ENCODE assay signal across 8 cellular contexts in the genomic region with DNA sequence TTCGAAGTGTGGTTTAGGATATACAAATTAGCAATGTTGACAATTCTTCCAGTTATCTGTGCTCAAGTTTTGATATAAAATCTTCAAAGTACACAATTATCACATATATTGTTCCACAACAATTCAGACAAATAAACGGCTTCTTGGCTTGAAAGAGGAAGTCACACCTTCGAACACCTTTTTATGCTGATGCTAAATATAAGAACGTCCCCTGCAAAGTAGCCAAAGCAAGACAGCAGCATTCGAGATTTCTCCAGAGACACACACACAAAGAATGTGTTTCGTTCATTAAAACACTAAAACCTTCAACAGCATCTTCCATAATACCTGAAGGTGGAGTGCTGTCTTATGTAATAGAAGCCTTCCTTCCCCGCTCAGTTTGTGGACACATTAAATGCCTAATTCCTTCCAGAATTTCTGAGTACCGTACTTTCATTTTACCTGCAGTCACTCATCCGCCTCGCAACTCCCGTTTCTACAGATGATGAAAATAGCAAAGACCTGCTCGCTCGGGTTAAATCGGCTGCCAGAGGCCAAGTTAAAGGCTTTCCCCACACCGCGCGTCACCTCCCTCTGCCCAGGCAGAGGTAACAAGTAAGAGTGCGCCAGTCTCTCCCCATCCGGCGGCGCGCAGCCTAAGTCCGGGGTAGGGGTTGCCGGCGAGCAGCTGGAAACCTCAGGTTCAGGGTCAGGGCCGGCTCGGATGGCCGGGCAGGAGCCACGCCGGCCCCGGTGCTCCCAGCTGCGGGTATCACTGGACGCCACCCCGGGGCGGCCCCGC. TPM values are rescaled to one million over a fixed set of nuclear protein-coding genes. Genes with fewer than 3 reads are reported as not detected.
DNase-seq lines count a peak whose midpoint lies in the region; ATAC-seq and TF ChIP-seq lines count a peak whose summit lies in the region.

No MANE protein-coding gene starts in this region.

- no peaks in the 10 kb centered on the region for H3K9me3 Mint-ChIP-seq in activated CD4-positive, alpha-beta T cell treated with anti-CD3 and anti-CD28 coated beads, Interleukin-2, amount 10 ng/mL, durations not matched to agents 24 days and 14 days
- H3K9me3 Mint-ChIP-seq in mesothelial cell of epicardium: no peaks in the 10 kb centered on the region
- no peaks in the 10 kb centered on the region for H3K9me3 Mint-ChIP-seq in stimulated activated naive B cell treated with anti-CD40 and anti-IgM and Interleukin-4, amounts not matched to agents 10 μg/mL and 1 μg/mL and 100 μg/mL, for 72 hours

- H3K36me3 ChIP-seq in endocrine pancreas (ENCODE audit: control insufficient read depth, insufficient read depth, low read length): no peaks in the 10 kb centered on the region

- peak overlapping the region; percentile 62 for H3K9ac ChIP-seq in endocrine pancreas (ENCODE audit: control insufficient read depth, insufficient read depth, low read length)

- intact Hi-C loops in activated CD4-positive, alpha-beta T cell treated with anti-CD3 and anti-CD28 coated beads, Interleukin-2, amount 10 ng/mL, durations not matched to agents 24 days and 14 days (cut with micrococcal nuclease): loop anchor here (1.0 to 5.0 kb wide), 5 partner anchors 12 to 549 kb away; partner anchors contain the start of genes AP1S3 and CUL3

- peak; percentile 46 for ATAC-seq in GM21717 (IDR thresholded peaks at IDR 0.05; ENCODE audit: unreplicated experiment)
- ATAC-seq in stimulated activated naive B cell treated with anti-CD40 and anti-IgM and Interleukin-4, amounts not matched to agents 10 μg/mL and 1 μg/mL and 100 μg/mL, for 72 hours (replicated peaks): peak; percentile 66 to 72

- H3K36me3 Mint-ChIP-seq in activated CD4-positive, alpha-beta T cell treated with anti-CD3 and anti-CD28 coated beads, Interleukin-2, amount 10 ng/mL, durations not matched to agents 24 days and 14 days (ENCODE audit: low read depth): peaks cover 12% of the 10 kb centered on the region
- no peaks in the 10 kb centered on the region for H3K36me3 Mint-ChIP-seq in mesothelial cell of epicardium
- no peaks in the 10 kb centered on the region for H3K36me3 Mint-ChIP-seq in stimulated activated naive B cell treated with anti-CD40 and anti-IgM and Interleukin-4, amounts not matched to agents 10 μg/mL and 1 μg/mL and 100 μg/mL, for 72 hours

- H3K4me3 ChIP-seq in LNCaP clone FGC (ENCODE audit: low read depth, low read length) (peak overlapping the region; percentile 52), endocrine pancreas (ENCODE audit: control insufficient read depth, insufficient read depth, low read length) (peak overlapping the region; percentile 90)

- H3K4me1 ChIP-seq in endocrine pancreas (ENCODE audit: control insufficient read depth, insufficient read depth, low read length): peaks cover 6% of the 10 kb centered on the region

- H3K27me3 Mint-ChIP-seq in activated CD4-positive, alpha-beta T cell treated with anti-CD3 and anti-CD28 coated beads, Interleukin-2, amount 10 ng/mL, durations not matched to agents 24 days and 14 days: peaks cover 40% of the 10 kb centered on the region
- H3K27me3 Mint-ChIP-seq in mesothelial cell of epicardium (ENCODE audit: low read depth): peaks cover 75% of the 10 kb centered on the region
- peaks cover 53% of the 10 kb centered on the region in 2 donors for H3K27me3 Mint-ChIP-seq in stimulated activated naive B cell treated with anti-CD40 and anti-IgM and Interleukin-4, amounts not matched to agents 10 μg/mL and 1 μg/mL and 100 μg/mL, for 72 hours

- TF ChIP-seq CTCF in LNCaP clone FGC (IDR thresholded peaks at IDR 0.05; ENCODE audit: control insufficient read depth, extremely low read depth, insufficient read depth): 0 out of 2 replicates have a peak, but pooled peaks have one; percentile 10
- no peak for TF ChIP-seq CTCF in mesothelial cell of epicardium (IDR thresholded peaks at IDR 0.05; ENCODE audit: unreplicated experiment)

- H3K27ac Mint-ChIP-seq in activated CD4-positive, alpha-beta T cell treated with anti-CD3 and anti-CD28 coated beads, Interleukin-2, amount 10 ng/mL, durations not matched to agents 24 days and 14 days: peak overlapping the region; percentile 49
- no peak overlapping the region for H3K27ac Mint-ChIP-seq in mesothelial cell of epicardium
- peak overlapping the region; percentile 47 for H3K27ac Mint-ChIP-seq in stimulated activated naive B cell treated with anti-CD40 and anti-IgM and Interleukin-4, amounts not matched to agents 10 μg/mL and 1 μg/mL and 100 μg/mL, for 72 hours

- H3K4me3 Mint-ChIP-seq in activated CD4-positive, alpha-beta T cell treated with anti-CD3 and anti-CD28 coated beads, Interleukin-2, amount 10 ng/mL, durations not matched to agents 24 days and 14 days: peak overlapping the region; percentile 97
- H3K4me3 Mint-ChIP-seq in mesothelial cell of epicardium: peak overlapping the region; percentile 78
- peak overlapping the region; percentile 84 to 91 for H3K4me3 Mint-ChIP-seq in stimulated activated naive B cell treated with anti-CD40 and anti-IgM and Interleukin-4, amounts not matched to agents 10 μg/mL and 1 μg/mL and 100 μg/mL, for 72 hours

- no peaks in the 10 kb centered on the region for H3K9me3 ChIP-seq in endocrine pancreas (ENCODE audit: control insufficient read depth, low read length)

- DNase-seq in ELR (ENCODE audit: low read depth) (peak; percentile 67), LNCaP clone FGC (ENCODE audit: low read depth) (no peak), mesothelial cell of epicardium (ENCODE audit: low spot score in 2 of 2, unreplicated experiment in 2 of 2) (peak; percentile 25 to 50), GF-D8 (lab: John Stamatoyannopoulos, UW) (no peak)
- peak; percentile 87 for DNase-seq in activated CD4-positive, alpha-beta T cell treated with anti-CD3 and anti-CD28 coated beads, Interleukin-2, amount 10 ng/mL, durations not matched to agents 24 days and 14 days
- DNase-seq in stimulated activated naive B cell treated with anti-CD40 and anti-IgM and Interleukin-4, amounts not matched to agents 10 μg/mL and 1 μg/mL and 100 μg/mL, for 72 hours: peak; percentile 19

- no peaks in the 10 kb centered on the region for H3K27me3 ChIP-seq in endocrine pancreas (ENCODE audit: control insufficient read depth, insufficient read depth, low read length)

- peaks cover 31% of the 10 kb centered on the region for H3K4me1 Mint-ChIP-seq in activated CD4-positive, alpha-beta T cell treated with anti-CD3 and anti-CD28 coated beads, Interleukin-2, amount 10 ng/mL, durations not matched to agents 24 days and 14 days
- peaks cover 21% of the 10 kb centered on the region for H3K4me1 Mint-ChIP-seq in mesothelial cell of epicardium
- H3K4me1 Mint-ChIP-seq in stimulated activated naive B cell treated with anti-CD40 and anti-IgM and Interleukin-4, amounts not matched to agents 10 μg/mL and 1 μg/mL and 100 μg/mL, for 72 hours: peaks cover 16 to 35% of the 10 kb centered on the region in 2 donors

RNA-seq across cellular contexts. Expression of gene SERPINE2, which starts 0.8 kb away (rescaled TPM):
- total RNA-seq in activated CD4-positive, alpha-beta T cell treated with anti-CD3 and anti-CD28 coated beads, Interleukin-2, amount 10 ng/mL, durations not matched to agents 24 days and 14 days: 23.2 and 23.9 TPM in 2 replicates
- total RNA-seq in mesothelial cell of epicardium: 45.9 to 49.9 TPM (median 48.6 TPM) in 3 replicates

Comparison
In these comparisons a context has a peak if more than half of its experiments do, and no peak if none do; other contexts are left out.
1. DNase-seq: peak in ELR (single experiment), activated CD4-positive, alpha-beta T cell treated with anti-CD3 and anti-CD28 coated beads, Interleukin-2, amount 10 ng/mL, durations not matched to agents 24 days and 14 days (single experiment), mesothelial cell of epicardium (2 of 2) and stimulated activated naive B cell treated with anti-CD40 and anti-IgM and Interleukin-4, amounts not matched to agents 10 μg/mL and 1 μg/mL and 100 μg/mL, for 72 hours (single experiment); none in LNCaP clone FGC (single experiment) and GF-D8 (single experiment).
2. Peak in every context shown above with its lines, with median percentiles within 50 percentile points of each other: H3K4me3 Mint-ChIP-seq.